In genomic region chr11:77127969-77128691, GRCh38 we compare ENCODE assay signal across 8 cellular contexts. TPM values are rescaled to one million over a fixed set of nuclear protein-coding genes. Genes with fewer than 3 reads are reported as not detected.
DNase-seq lines count a peak whose midpoint lies in the region; ATAC-seq and TF ChIP-seq lines count a peak whose summit lies in the region.

Gene MYO7A, plus strand, starts transcription at chr11:77128246. Its CDS starts 2,389 bp downstream, at chr11:77130635.

- no peak within 1 kb of the TSS for H3K27ac ChIP-seq in muscle layer of duodenum (ENCODE audit: low read length)

- TF ChIP-seq CTCF in HFFc6 (IDR thresholded peaks at IDR 0.05) = no peak
- TF ChIP-seq CTCF in epithelial cell of esophagus (IDR thresholded peaks at IDR 0.05; ENCODE audit: insufficient read depth, low read depth, low read length, missing control alignments) = no peak

- H3K4me3 Mint-ChIP-seq in HFFc6 = peak within 1 kb of the TSS; percentile 75

- H3K4me1 ChIP-seq in muscle layer of duodenum (ENCODE audit: control insufficient read depth in 1 of 2, insufficient read depth in 2 of 2, low read length in 2 of 2) = peaks cover 5 to 9% of the 10 kb centered on the region in 2 donors

- peaks cover 0 to 13% of the 10 kb centered on the region in 2 donors for H3K36me3 ChIP-seq in muscle layer of duodenum (ENCODE audit: control insufficient read depth in 1 of 2, insufficient read depth in 2 of 2, low read length in 2 of 2)

- H3K4me1 Mint-ChIP-seq in HFFc6 (ENCODE audit: low read depth) = peaks cover 28% of the 10 kb centered on the region

- no peak within 1 kb of the TSS for H3K27ac Mint-ChIP-seq in HFFc6

- ATAC-seq in GM21360 (IDR thresholded peaks at IDR 0.05; ENCODE audit: unreplicated experiment) (no peak), HG03571 (IDR thresholded peaks at IDR 0.05; ENCODE audit: unreplicated experiment) (no peak)

- H3K9me3 ChIP-seq in muscle layer of duodenum (ENCODE audit: control insufficient read depth in 1 of 2, low read length in 2 of 2) = no peaks in the 10 kb centered on the region

- H3K4me3 ChIP-seq in epithelial cell of esophagus (ENCODE audit: low read length) = peak within 1 kb of the TSS; percentile 35
- H3K4me3 ChIP-seq in muscle layer of duodenum (ENCODE audit: low read depth in 1 of 2, low read length in 2 of 2) = peak within 1 kb of the TSS; percentile 57 to 64

- no peaks in the 10 kb centered on the region for H3K9me3 Mint-ChIP-seq in HFFc6

- peak; percentile 19 for DNase-seq in HFFc6
- DNase-seq in SHP77 (lab: John Stamatoyannopoulos, UW) = peak; percentile 58 to 76
- peak; percentile 13 for DNase-seq in epithelial cell of esophagus (ENCODE audit: low read depth)
- DNase-seq in activated CD8-positive, alpha-beta memory T cell treated with anti-CD3 and anti-CD28 coated beads, Interleukin-2, amount 50 U/mL, for 48 hours = no peak
- DNase-seq in activated CD4-positive, alpha-beta T cell treated with anti-CD3 and anti-CD28 coated beads, Interleukin-2, amount 50 U/mL, for 4 hours = no peak

- peaks cover 6% of the 10 kb centered on the region for H3K27me3 Mint-ChIP-seq in HFFc6 (ENCODE audit: insufficient read depth)

- no peaks in the 10 kb centered on the region for H3K27me3 ChIP-seq in muscle layer of duodenum (ENCODE audit: low read depth, low read length)

- H3K36me3 Mint-ChIP-seq in HFFc6 (ENCODE audit: low read depth) = no peaks in the 10 kb centered on the region

RNA-seq across cellular contexts. Expression of gene MYO7A, which starts in this region (rescaled TPM):
- under 1 TPM in 2 of 6 experiments, not detected in 4; 0.05 to 0.09 TPM for total RNA-seq in HFFc6 (2021; fragmentation: NEBNext Ultra II Directional; extraction: Animal tissue kit (Norgen Biotek cat#: 25700))

Comparison
In these comparisons a context has a peak if more than half of its experiments do, and no peak if none do; other contexts are left out.
1. Peak in DNase-seq in HFFc6; RNA of the gene not detected or under 1 TPM.
2. DNase-seq: peak in SHP77 (2 of 2) and epithelial cell of esophagus (single experiment); none in activated CD8-positive, alpha-beta memory T cell treated with anti-CD3 and anti-CD28 coated beads, Interleukin-2, amount 50 U/mL, for 48 hours (single experiment) and activated CD4-positive, alpha-beta T cell treated with anti-CD3 and anti-CD28 coated beads, Interleukin-2, amount 50 U/mL, for 4 hours (0 of 2).